1 cellular context compared by ENCODE assay signal in the genomic region with DNA sequence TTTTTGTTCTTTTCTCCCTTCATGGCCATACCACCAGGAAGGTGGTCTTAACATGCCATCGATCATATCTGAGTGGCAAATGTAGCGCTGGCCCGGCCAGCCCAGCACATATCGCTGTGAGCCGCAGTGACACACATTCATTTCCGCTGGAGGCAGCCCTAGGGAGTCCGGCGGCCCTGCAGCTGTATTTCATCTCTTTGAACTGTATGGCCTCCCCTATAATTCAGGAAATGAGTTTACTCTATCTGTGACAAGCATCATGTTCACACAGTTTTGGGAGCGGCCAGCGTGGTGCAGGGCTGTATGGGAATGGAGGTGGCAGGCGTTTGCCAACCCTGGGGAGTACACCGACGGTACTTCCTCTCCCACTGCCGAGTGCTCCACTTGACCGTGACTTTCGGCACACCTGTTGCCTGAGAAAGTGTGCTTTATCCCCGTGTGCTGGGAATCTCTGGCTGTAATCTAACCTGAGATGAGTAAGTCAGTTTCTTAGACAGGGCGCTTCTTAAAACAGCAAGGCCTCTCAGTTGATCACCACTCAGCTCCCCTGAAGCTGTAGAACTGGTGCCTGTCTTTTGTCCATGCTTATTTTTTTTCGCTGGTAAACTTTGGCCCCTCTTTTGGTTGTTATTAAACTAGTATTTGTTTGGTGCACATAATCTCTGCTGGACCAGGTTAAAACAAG.
A peak's percentile ranks its signal among the peaks of the same experiment; 100 is the strongest.
TF ChIP-seq lines count a peak whose summit lies in the region.

No MANE protein-coding gene starts in this region.

TF ChIP-seq in GM12878, 131 proteins besides CTCF, POLR2A, EP300 and RAD21 (continued from another document and continues in another):
- TF ChIP-seq PAX5 (IDR thresholded peaks at IDR 0.05; ENCODE audit: borderline replicate concordance, low read depth, low read length) (peak; percentile 80), MEF2B (IDR thresholded peaks at IDR 0.05; ENCODE audit: partially characterized antibody, poor library complexity, severe bottlenecking) (peak; percentile 99), JUND (IDR thresholded peaks at IDR 0.05; ENCODE audit: low read depth, low read length) (no peak), TCF7 (IDR thresholded peaks at IDR 0.05; ENCODE audit: borderline replicate concordance) (no peak), RB1 (IDR thresholded peaks at IDR 0.05; ENCODE audit: borderline replicate concordance) (peak; percentile 65; the same call in 1 of the 2 replicates), EZH2 (IDR thresholded peaks at IDR 0.05; ENCODE audit: borderline replicate concordance, control insufficient read depth, low read depth, low read length) (no peak), BACH1 (IDR thresholded peaks at IDR 0.05; ENCODE audit: borderline replicate concordance) (peak; percentile 69; the same call in 1 of the 2 replicates), CHD4 (IDR thresholded peaks at IDR 0.05) (no peak), ETV6 (conservative IDR thresholded peaks at IDR 0.05 in 1 of 2, IDR thresholded peaks at IDR 0.05 in 1 of 2; ENCODE audit: borderline replicate concordance in 1 of 2, low read depth in 1 of 2) (no peak), SUZ12 (IDR thresholded peaks at IDR 0.05; ENCODE audit: unreplicated experiment) (no peak), BMI1 (IDR thresholded peaks at IDR 0.05; ENCODE audit: borderline replicate concordance) (no peak), IRF3 (IDR thresholded peaks at IDR 0.05) (no peak), ZNF24 (IDR thresholded peaks at IDR 0.05) (peak; percentile 79), MTA3 (IDR thresholded peaks at IDR 0.05; ENCODE audit: borderline replicate concordance, low read length) (no peak), MEF2A (IDR thresholded peaks at IDR 0.05; ENCODE audit: insufficient read depth, low read depth, low read length) (no peak), ZBTB11 (CRISPR knock-in tag; IDR thresholded peaks at IDR 0.05) (no peak), POU2F2 (IDR thresholded peaks at IDR 0.05; ENCODE audit: borderline replicate concordance, low read depth, low read length) (no peak), CEBPB (IDR thresholded peaks at IDR 0.05; ENCODE audit: borderline replicate concordance in 1 of 2, low read depth in 2 of 2, low read length in 2 of 2) (no peak), JUNB (IDR thresholded peaks at IDR 0.05) (no peak), GATAD2B (conservative IDR thresholded peaks at IDR 0.05; ENCODE audit: low read depth) (peak; percentile 99), LARP7 (IDR thresholded peaks at IDR 0.05) (peak; percentile 77; the same call in 1 of the 2 replicates), NR2C1 (IDR thresholded peaks at IDR 0.05) (0 out of 2 replicates have a peak, but pooled peaks have one; percentile 10), SMAD1 (IDR thresholded peaks at IDR 0.05; ENCODE audit: low read depth, partially characterized antibody) (peak; percentile 75), KDM1A (IDR thresholded peaks at IDR 0.05; ENCODE audit: borderline replicate concordance) (no peak), ESRRA (IDR thresholded peaks at IDR 0.05; ENCODE audit: low read length) (no peak), MAX (IDR thresholded peaks at IDR 0.05; ENCODE audit: low read depth, low read length) (no peak), E2F4 (IDR thresholded peaks at IDR 0.05; ENCODE audit: low read depth, low read length) (no peak), DPF2 (IDR thresholded peaks at IDR 0.05) (peak; percentile 76; the same call in 1 of the 2 replicates), ZNF217 (IDR thresholded peaks at IDR 0.05) (peak; percentile 44; the same call in 1 of the 2 replicates), STAT3 (IDR thresholded peaks at IDR 0.05; ENCODE audit: low read depth, low read length) (no peak), SMAD5 (IDR thresholded peaks at IDR 0.05; ENCODE audit: low read depth) (no peak), CBX3 (IDR thresholded peaks at IDR 0.05; ENCODE audit: borderline replicate concordance, low read depth) (no peak), HDAC6 (IDR thresholded peaks at IDR 0.05; ENCODE audit: unreplicated experiment) (no peak), ZNF207 (IDR thresholded peaks at IDR 0.05; ENCODE audit: borderline replicate concordance) (no peak), SMC3 (IDR thresholded peaks at IDR 0.05; ENCODE audit: borderline replicate concordance, low read length) (peak; percentile 2; the same call in 1 of the 2 replicates), RUNX3 (IDR thresholded peaks at IDR 0.05; ENCODE audit: low read length) (no peak), MXI1 (IDR thresholded peaks at IDR 0.05; ENCODE audit: low read depth, low read length) (peak; percentile 56)
- TF ChIP-seq, protein P1, sequence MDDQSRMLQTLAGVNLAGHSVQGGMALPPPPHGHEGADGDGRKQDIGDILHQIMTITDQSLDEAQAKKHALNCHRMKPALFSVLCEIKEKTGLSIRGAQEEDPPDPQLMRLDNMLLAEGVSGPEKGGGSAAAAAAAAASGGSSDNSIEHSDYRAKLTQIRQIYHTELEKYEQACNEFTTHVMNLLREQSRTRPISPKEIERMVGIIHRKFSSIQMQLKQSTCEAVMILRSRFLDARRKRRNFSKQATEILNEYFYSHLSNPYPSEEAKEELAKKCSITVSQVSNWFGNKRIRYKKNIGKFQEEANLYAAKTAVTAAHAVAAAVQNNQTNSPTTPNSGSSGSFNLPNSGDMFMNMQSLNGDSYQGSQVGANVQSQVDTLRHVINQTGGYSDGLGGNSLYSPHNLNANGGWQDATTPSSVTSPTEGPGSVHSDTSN (IDR thresholded peaks at IDR 0.05; ENCODE audit: insufficient replicate concordance, low read depth, low read length), result peak; percentile 74
- TF ChIP-seq, protein P2, sequence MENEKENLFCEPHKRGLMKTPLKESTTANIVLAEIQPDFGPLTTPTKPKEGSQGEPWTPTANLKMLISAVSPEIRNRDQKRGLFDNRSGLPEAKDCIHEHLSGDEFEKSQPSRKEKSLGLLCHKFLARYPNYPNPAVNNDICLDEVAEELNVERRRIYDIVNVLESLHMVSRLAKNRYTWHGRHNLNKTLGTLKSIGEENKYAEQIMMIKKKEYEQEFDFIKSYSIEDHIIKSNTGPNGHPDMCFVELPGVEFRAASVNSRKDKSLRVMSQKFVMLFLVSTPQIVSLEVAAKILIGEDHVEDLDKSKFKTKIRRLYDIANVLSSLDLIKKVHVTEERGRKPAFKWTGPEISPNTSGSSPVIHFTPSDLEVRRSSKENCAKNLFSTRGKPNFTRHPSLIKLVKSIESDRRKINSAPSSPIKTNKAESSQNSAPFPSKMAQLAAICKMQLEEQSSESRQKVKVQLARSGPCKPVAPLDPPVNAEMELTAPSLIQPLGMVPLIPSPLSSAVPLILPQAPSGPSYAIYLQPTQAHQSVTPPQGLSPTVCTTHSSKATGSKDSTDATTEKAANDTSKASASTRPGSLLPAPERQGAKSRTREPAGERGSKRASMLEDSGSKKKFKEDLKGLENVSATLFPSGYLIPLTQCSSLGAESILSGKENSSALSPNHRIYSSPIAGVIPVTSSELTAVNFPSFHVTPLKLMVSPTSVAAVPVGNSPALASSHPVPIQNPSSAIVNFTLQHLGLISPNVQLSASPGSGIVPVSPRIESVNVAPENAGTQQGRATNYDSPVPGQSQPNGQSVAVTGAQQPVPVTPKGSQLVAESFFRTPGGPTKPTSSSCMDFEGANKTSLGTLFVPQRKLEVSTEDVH (IDR thresholded peaks at IDR 0.05; ENCODE audit: low read depth, partially characterized antibody), result no peak
- TF ChIP-seq, protein P3, sequence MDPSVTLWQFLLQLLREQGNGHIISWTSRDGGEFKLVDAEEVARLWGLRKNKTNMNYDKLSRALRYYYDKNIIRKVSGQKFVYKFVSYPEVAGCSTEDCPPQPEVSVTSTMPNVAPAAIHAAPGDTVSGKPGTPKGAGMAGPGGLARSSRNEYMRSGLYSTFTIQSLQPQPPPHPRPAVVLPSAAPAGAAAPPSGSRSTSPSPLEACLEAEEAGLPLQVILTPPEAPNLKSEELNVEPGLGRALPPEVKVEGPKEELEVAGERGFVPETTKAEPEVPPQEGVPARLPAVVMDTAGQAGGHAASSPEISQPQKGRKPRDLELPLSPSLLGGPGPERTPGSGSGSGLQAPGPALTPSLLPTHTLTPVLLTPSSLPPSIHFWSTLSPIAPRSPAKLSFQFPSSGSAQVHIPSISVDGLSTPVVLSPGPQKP (IDR thresholded peaks at IDR 0.05; ENCODE audit: low read depth, low read length), result peak; percentile 45; the same call in 1 of the 2 replicates
- TF ChIP-seq, protein P4, sequence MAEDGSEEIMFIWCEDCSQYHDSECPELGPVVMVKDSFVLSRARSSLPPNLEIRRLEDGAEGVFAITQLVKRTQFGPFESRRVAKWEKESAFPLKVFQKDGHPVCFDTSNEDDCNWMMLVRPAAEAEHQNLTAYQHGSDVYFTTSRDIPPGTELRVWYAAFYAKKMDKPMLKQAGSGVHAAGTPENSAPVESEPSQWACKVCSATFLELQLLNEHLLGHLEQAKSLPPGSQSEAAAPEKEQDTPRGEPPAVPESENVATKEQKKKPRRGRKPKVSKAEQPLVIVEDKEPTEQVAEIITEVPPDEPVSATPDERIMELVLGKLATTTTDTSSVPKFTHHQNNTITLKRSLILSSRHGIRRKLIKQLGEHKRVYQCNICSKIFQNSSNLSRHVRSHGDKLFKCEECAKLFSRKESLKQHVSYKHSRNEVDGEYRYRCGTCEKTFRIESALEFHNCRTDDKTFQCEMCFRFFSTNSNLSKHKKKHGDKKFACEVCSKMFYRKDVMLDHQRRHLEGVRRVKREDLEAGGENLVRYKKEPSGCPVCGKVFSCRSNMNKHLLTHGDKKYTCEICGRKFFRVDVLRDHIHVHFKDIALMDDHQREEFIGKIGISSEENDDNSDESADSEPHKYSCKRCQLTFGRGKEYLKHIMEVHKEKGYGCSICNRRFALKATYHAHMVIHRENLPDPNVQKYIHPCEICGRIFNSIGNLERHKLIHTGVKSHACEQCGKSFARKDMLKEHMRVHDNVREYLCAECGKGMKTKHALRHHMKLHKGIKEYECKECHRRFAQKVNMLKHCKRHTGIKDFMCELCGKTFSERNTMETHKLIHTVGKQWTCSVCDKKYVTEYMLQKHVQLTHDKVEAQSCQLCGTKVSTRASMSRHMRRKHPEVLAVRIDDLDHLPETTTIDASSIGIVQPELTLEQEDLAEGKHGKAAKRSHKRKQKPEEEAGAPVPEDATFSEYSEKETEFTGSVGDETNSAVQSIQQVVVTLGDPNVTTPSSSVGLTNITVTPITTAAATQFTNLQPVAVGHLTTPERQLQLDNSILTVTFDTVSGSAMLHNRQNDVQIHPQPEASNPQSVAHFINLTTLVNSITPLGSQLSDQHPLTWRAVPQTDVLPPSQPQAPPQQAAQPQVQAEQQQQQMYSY (CRISPR knock-in tag; IDR thresholded peaks at IDR 0.05), result no peak
